8 cellular contexts compared by ENCODE assay signal in genomic region chr14:77141592-77142288, GRCh38. TPM values are rescaled to one million over a fixed set of nuclear protein-coding genes. Genes with fewer than 3 reads are reported as not detected.
DNase-seq lines count a peak whose midpoint lies in the region; ATAC-seq and TF ChIP-seq lines count a peak whose summit lies in the region.

Gene ZDHHC22, minus strand, starts transcription at chr14:77141791. Its CDS starts 2,053 bp downstream, at chr14:77139738.

- POLR2A ChIA-PET in CD4-positive, alpha-beta T cell (lab: Charles Lee) = interaction anchor here (0.7 kb wide), 1 partner anchor 404 kb away, joined by 3 read pairs; no protein-coding TSS in a partner anchor

- H3K27me3 ChIP-seq in CD4-positive, alpha-beta T cell (ENCODE audit: control insufficient read depth, insufficient read depth, low read length) = peaks cover 83% of the 10 kb centered on the region

- no peak within 1 kb of the TSS for H3K27ac ChIP-seq in CD4-positive, alpha-beta T cell (ENCODE audit: low read depth, low read length)
- peak within 1 kb of the TSS; percentile 78 for H3K27ac ChIP-seq in cingulate gyrus (ENCODE audit: low read depth, low read length)

- H3K36me3 Mint-ChIP-seq in CD4-positive, alpha-beta T cell (ENCODE audit: low read depth) = no peaks in the 10 kb centered on the region
- no peaks in the 10 kb centered on the region for H3K36me3 Mint-ChIP-seq in nephron (ENCODE audit: low read depth)

- no peak for DNase-seq in CD4-positive, alpha-beta T cell
- DNase-seq in NCI-H146 treated with DMSO at 0.1 percent for 48 hours (lab: John Stamatoyannopoulos, UW; ENCODE audit: unreplicated experiment) (peak; percentile 12), NCI-H2029 (lab: John Stamatoyannopoulos, UW) (no peak)

- TF ChIP-seq CTCF in CD4-positive, alpha-beta T cell (IDR thresholded peaks at IDR 0.05) = no peak
- TF ChIP-seq CTCF in nephron (IDR thresholded peaks at IDR 0.05; ENCODE audit: unreplicated experiment in 3 of 3) = no peak

- no peak for ATAC-seq in CD4-positive, alpha-beta T cell (ENCODE audit: poor library complexity)
- ATAC-seq in HG03139 (IDR thresholded peaks at IDR 0.05; ENCODE audit: unreplicated experiment) (no peak), GM21529 (IDR thresholded peaks at IDR 0.05; ENCODE audit: unreplicated experiment) (no peak), GM21786 (IDR thresholded peaks at IDR 0.05; ENCODE audit: unreplicated experiment) (no peak)

- H3K4me3 Mint-ChIP-seq in CD4-positive, alpha-beta T cell = peak within 1 kb of the TSS; percentile 55
- H3K4me3 Mint-ChIP-seq in nephron = peak within 1 kb of the TSS; percentile 82 to 84 (median 83)

- no peaks in the 10 kb centered on the region for H3K9me3 ChIP-seq in CD4-positive, alpha-beta T cell (ENCODE audit: control insufficient read depth, low read length)

- H3K9me3 Mint-ChIP-seq in CD4-positive, alpha-beta T cell = no peaks in the 10 kb centered on the region
- H3K9me3 Mint-ChIP-seq in nephron = no peaks in the 10 kb centered on the region

- H3K27me3 Mint-ChIP-seq in CD4-positive, alpha-beta T cell = peaks cover 88% of the 10 kb centered on the region
- H3K27me3 Mint-ChIP-seq in nephron (ENCODE audit: low read depth) = peaks cover 93% of the 10 kb centered on the region

- CTCF ChIA-PET in CD4-positive, alpha-beta T cell (lab: Charles Lee) = no interaction called here

- intact Hi-C loops in CD4-positive, alpha-beta T cell (cut with DNase I, micrococcal nuclease) = no loop called here

- H3K27ac Mint-ChIP-seq in CD4-positive, alpha-beta T cell = no peak within 1 kb of the TSS
- no peak within 1 kb of the TSS for H3K27ac Mint-ChIP-seq in nephron

- H3K4me1 Mint-ChIP-seq in CD4-positive, alpha-beta T cell (ENCODE audit: low read depth) = peaks cover 28% of the 10 kb centered on the region
- peaks cover 12% of the 10 kb centered on the region for H3K4me1 Mint-ChIP-seq in nephron

RNA-seq across cellular contexts. Expression of gene ZDHHC22, which starts in this region (rescaled TPM):
- not detected for total RNA-seq in CD4-positive, alpha-beta T cell
